In genomic region chr7:82335001-82335400, GRCh38 we compare ENCODE assay signal across 29 cellular contexts.
"Had no signal": no experiment of that assay in that cellular context is flagged by ENCODE, and none has a peak within 500 bp of the region (broad histone marks: within the 10 kb centered on the region; RNA-seq: fewer than 3 reads in every experiment).

No MANE protein-coding gene starts in this region.

- H3K4me1 Mint-ChIP-seq: central memory CD8-positive, alpha-beta T cell; immature natural killer cell; naive B cell; stimulated activated effector memory CD8-positive, alpha-beta T cell treated with anti-CD3 and anti-CD28 coated beads, Interleukin-12 subunit alpha, Interleukin-12 subunit beta, amount 100 ng/mL, for 72 hours had no signal

- H3K36me3 Mint-ChIP-seq: immature natural killer cell; mesothelial cell of epicardium; naive B cell; stimulated activated effector memory CD8-positive, alpha-beta T cell treated with anti-CD3 and anti-CD28 coated beads, Interleukin-12 subunit alpha, Interleukin-12 subunit beta, amount 100 ng/mL, for 72 hours had no signal

- H3K4me1 ChIP-seq: colonic mucosa, foreskin keratinocyte, gastroesophageal sphincter, parathyroid adenoma, right atrium auricular region, stomach, vagina had no signal

- H3K27ac ChIP-seq: colonic mucosa, foreskin keratinocyte, gastroesophageal sphincter, heart right ventricle, neural progenitor cell, parathyroid adenoma, right atrium auricular region, stomach, thyroid gland, vagina had no signal

- H2AFZ ChIP-seq: parathyroid adenoma had no signal

- H3K4me3 ChIP-seq: colonic mucosa, gastroesophageal sphincter, heart right ventricle, mucosa of descending colon, neural progenitor cell, right atrium auricular region, smooth muscle cell, stomach, thyroid gland, vagina had no signal

- H3K9ac ChIP-seq: neural progenitor cell, parathyroid adenoma had no signal

- H3K27me3 Mint-ChIP-seq: central memory CD8-positive, alpha-beta T cell; dendritic cell treated with granulocyte-macrophage colony-stimulating factor and Interleukin-4, amounts not matched to agents 40 ng/mL and 50 ng/mL, for 4 days; naive B cell; progenitor cell of endocrine pancreas had no signal

- H3K36me3 ChIP-seq: colonic mucosa, gastroesophageal sphincter, neural progenitor cell, right atrium auricular region, stomach, thyroid gland, vagina had no signal

- ATAC-seq: gastroesophageal sphincter; heart right ventricle; left lobe of liver; mucosa of descending colon; sciatic nerve; stimulated activated effector memory CD8-positive, alpha-beta T cell treated with anti-CD3 and anti-CD28 coated beads, Interleukin-12 subunit alpha, Interleukin-12 subunit beta, amount 100 ng/mL, for 72 hours had no signal

- H3K9me3 ChIP-seq: colonic mucosa, gastroesophageal sphincter, heart right ventricle, mucosa of descending colon, right atrium auricular region, stomach, thyroid gland, vagina had no signal

- H3K4me3 Mint-ChIP-seq: central memory CD8-positive, alpha-beta T cell; dendritic cell treated with granulocyte-macrophage colony-stimulating factor and Interleukin-4, amounts not matched to agents 40 ng/mL and 50 ng/mL, for 4 days; immature natural killer cell; mesothelial cell of epicardium; naive B cell; nephron; neural progenitor cell; stimulated activated effector memory CD8-positive, alpha-beta T cell treated with anti-CD3 and anti-CD28 coated beads, Interleukin-12 subunit alpha, Interleukin-12 subunit beta, amount 100 ng/mL, for 72 hours had no signal

- H3K4me2 ChIP-seq: neural progenitor cell, smooth muscle cell had no signal

- DNase-seq: colonic mucosa; effector memory CD4-positive, alpha-beta T cell; foreskin keratinocyte; heart right ventricle; hypothalamus; immature natural killer cell; mesenchymal stem cell; mucosa of descending colon; naive B cell; stimulated activated CD4-positive, alpha-beta T cell treated with anti-CD3 and anti-CD28 coated beads, Interleukin-2, amount 100 ng/mL, for 24 hours; stimulated activated CD4-positive, alpha-beta T cell treated with anti-CD3 and anti-CD28 coated beads, Interleukin-4, amount 100 ng/mL, for 24 hours; stimulated activated naive CD4-positive, alpha-beta T cell treated with Interleukin-2 at 50 U/mL for 16 hours; stomach; thyroid gland; trophoblast cell had no signal

- H3K27ac Mint-ChIP-seq: dendritic cell treated with granulocyte-macrophage colony-stimulating factor and Interleukin-4, amounts not matched to agents 40 ng/mL and 50 ng/mL, for 4 days; immature natural killer cell; mesothelial cell of epicardium; naive B cell; neural progenitor cell; stimulated activated effector memory CD8-positive, alpha-beta T cell treated with anti-CD3 and anti-CD28 coated beads, Interleukin-12 subunit alpha, Interleukin-12 subunit beta, amount 100 ng/mL, for 72 hours had no signal

- H3K79me2 ChIP-seq: parathyroid adenoma had no signal

- H3K27me3 ChIP-seq: colonic mucosa, foreskin keratinocyte, gastroesophageal sphincter, heart right ventricle, neural progenitor cell, right atrium auricular region, stomach, thyroid gland, vagina had no signal

- H3K9me3 Mint-ChIP-seq: dendritic cell treated with granulocyte-macrophage colony-stimulating factor and Interleukin-4, amounts not matched to agents 40 ng/mL and 50 ng/mL, for 4 days; mesothelial cell of epicardium; nephron; neural progenitor cell had no signal
